ENCODE assay signal across 23 cellular contexts in genomic region chr3:10534066-10534465, GRCh38. TPM values are rescaled to one million over a fixed set of nuclear protein-coding genes. Genes with fewer than 3 reads are reported as not detected.
DNase-seq lines count a peak whose midpoint lies in the region; ATAC-seq, FAIRE-seq and TF ChIP-seq lines count a peak whose summit lies in the region.
"Had no signal": no experiment of that assay in that cellular context is flagged by ENCODE, and none has a peak within 500 bp of the region (broad histone marks: within the 10 kb centered on the region; RNA-seq: fewer than 3 reads in every experiment).

No MANE protein-coding gene starts in this region.

- no peaks in the 10 kb centered on the region for H3K36me3 ChIP-seq in vagina
- H3K36me3 ChIP-seq: Peyer's patch had no signal

- H3K27me3 ChIP-seq in vagina: no peaks in the 10 kb centered on the region
- H3K27me3 ChIP-seq: Peyer's patch had no signal

- no peak for TF ChIP-seq POLR2A in vagina (IDR thresholded peaks at IDR 0.05)

- H3K4me3 ChIP-seq in vagina: no peak overlapping the region
- H3K4me3 ChIP-seq: GM23338, Peyer's patch had no signal

- no peaks in the 10 kb centered on the region for H3K9me3 ChIP-seq in vagina
- H3K9me3 ChIP-seq: Peyer's patch had no signal

- no peaks in the 10 kb centered on the region for H3K9me3 Mint-ChIP-seq in stimulated activated naive CD8-positive, alpha-beta T cell treated with anti-CD3 and anti-CD28 coated beads, Interleukin-15, amount 100 ng/mL, for 72 hours
- peaks cover 2% of the 10 kb centered on the region for H3K9me3 Mint-ChIP-seq in glutamatergic neuron (ENCODE audit: unreplicated experiment)

- H3K4me3 Mint-ChIP-seq in stimulated activated naive CD8-positive, alpha-beta T cell treated with anti-CD3 and anti-CD28 coated beads, Interleukin-15, amount 100 ng/mL, for 72 hours: no peak overlapping the region
- no peak overlapping the region for H3K4me3 Mint-ChIP-seq in glutamatergic neuron (ENCODE audit: unreplicated experiment)
- H3K4me3 Mint-ChIP-seq: GM23338 had no signal

- no peak for DNase-seq in stimulated activated naive CD8-positive, alpha-beta T cell treated with anti-CD3 and anti-CD28 coated beads, Interleukin-15, amount 100 ng/mL, for 72 hours
- DNase-seq in stimulated activated naive CD8-positive, alpha-beta T cell treated with anti-CD3 and anti-CD28 coated beads, Interleukin-15, Interleukin-2, amounts not matched to agents 100 U/mL and 50 U/mL, for 24 hours: no peak
- DNase-seq in left lobe of liver (ENCODE audit: low spot score) (peak; percentile 21), vagina (ENCODE audit: extremely low spot score in 2 of 2) (peak; percentile 34 to 79), glutamatergic neuron (no peak), D721Med (ENCODE audit: insufficient read length, low spot score) (no peak), NCI-H2196 (lab: John Stamatoyannopoulos, UW; ENCODE audit: unreplicated experiment) (no peak)
- peak; percentile 8 for DNase-seq in stimulated activated CD8-positive, alpha-beta memory T cell treated with anti-CD3 and anti-CD28 coated beads, Interleukin-4, amount 100 ng/mL, for 48 hours
- DNase-seq: ACHN; C1 segment of cervical spinal cord; DMS79; HCEC 1CT; NCI-H1092 treated with DMSO at 0.1 percent for 48 hours; NCI-H146; NCI-H2081; NCI-H2171 treated with DMSO at 0.1 percent for 48 hours; NCI-H446 treated with DMSO at 0.1 percent for 48 hours; NCI-H69; NK-92 treated with Interleukin-12 subunit alpha and Interleukin-12 subunit beta, amount 100 ng/mL, for 24 hours had no signal

- intact Hi-C loops in vagina (cut with DNase I): no loop called here

- TF ChIP-seq CTCF in vagina (IDR thresholded peaks at IDR 0.05): no peak
- TF ChIP-seq CTCF in glutamatergic neuron (IDR thresholded peaks at IDR 0.05; ENCODE audit: partially characterized antibody, unreplicated experiment): no peak
- TF ChIP-seq CTCF in D721Med (IDR thresholded peaks at IDR 0.05; ENCODE audit: insufficient read depth, missing control alignments): no peak

- FAIRE-seq in D721Med (lab: Jason Lieb, UNC): no peak
- FAIRE-seq: GM12892, GM18507 had no signal

- H3K27me3 Mint-ChIP-seq in stimulated activated naive CD8-positive, alpha-beta T cell treated with anti-CD3 and anti-CD28 coated beads, Interleukin-15, amount 100 ng/mL, for 72 hours: peaks cover 18% of the 10 kb centered on the region
- H3K27me3 Mint-ChIP-seq in glutamatergic neuron (ENCODE audit: unreplicated experiment): peaks cover 2% of the 10 kb centered on the region

- peak; percentile 12 for ATAC-seq in stimulated activated naive CD8-positive, alpha-beta T cell treated with anti-CD3 and anti-CD28 coated beads, Interleukin-15, amount 100 ng/mL, for 72 hours
- no peak for ATAC-seq in stimulated activated naive CD8-positive, alpha-beta T cell treated with anti-CD3 and anti-CD28 coated beads, Interleukin-15, Interleukin-2, amounts not matched to agents 100 U/mL and 50 U/mL, for 24 hours
- ATAC-seq in left lobe of liver: no peak
- ATAC-seq: GM23338 had no signal

- no peaks in the 10 kb centered on the region for H3K4me1 ChIP-seq in vagina
- H3K4me1 ChIP-seq: Peyer's patch had no signal

- H3K4me1 Mint-ChIP-seq in stimulated activated naive CD8-positive, alpha-beta T cell treated with anti-CD3 and anti-CD28 coated beads, Interleukin-15, amount 100 ng/mL, for 72 hours: no peaks in the 10 kb centered on the region
- H3K4me1 Mint-ChIP-seq in glutamatergic neuron (ENCODE audit: low read depth, unreplicated experiment): peaks cover 2% of the 10 kb centered on the region
- H3K4me1 Mint-ChIP-seq: GM23338 had no signal

- no peak overlapping the region for H3K27ac Mint-ChIP-seq in stimulated activated naive CD8-positive, alpha-beta T cell treated with anti-CD3 and anti-CD28 coated beads, Interleukin-15, amount 100 ng/mL, for 72 hours
- H3K27ac Mint-ChIP-seq in glutamatergic neuron (ENCODE audit: unreplicated experiment): no peak overlapping the region
- H3K27ac Mint-ChIP-seq: GM23338 had no signal

- peaks cover 6% of the 10 kb centered on the region for H3K36me3 Mint-ChIP-seq in glutamatergic neuron (ENCODE audit: unreplicated experiment)

- H3K27ac ChIP-seq in vagina: no peak overlapping the region
- H3K27ac ChIP-seq: Peyer's patch had no signal

RNA-seq across cellular contexts. Expression of gene ATP2B2, which starts 28.7 kb away (rescaled TPM):
- 37.9 TPM for total RNA-seq in left lobe of liver
- 0.25 TPM for total RNA-seq in vagina
- total RNA-seq in glutamatergic neuron (ENCODE audit: unreplicated experiment): 31.2 TPM
- total RNA-seq: Peyer's patch had no signal

Comparison
In these comparisons a context has a peak if more than half of its experiments do, and no peak if none do; other contexts are left out.
1. DNase-seq: peak in left lobe of liver (single experiment), stimulated activated CD8-positive, alpha-beta memory T cell treated with anti-CD3 and anti-CD28 coated beads, Interleukin-4, amount 100 ng/mL, for 48 hours (single experiment) and vagina (2 of 2); none in stimulated activated naive CD8-positive, alpha-beta T cell treated with anti-CD3 and anti-CD28 coated beads, Interleukin-15, amount 100 ng/mL, for 72 hours (0 of 2), stimulated activated naive CD8-positive, alpha-beta T cell treated with anti-CD3 and anti-CD28 coated beads, Interleukin-15, Interleukin-2, amounts not matched to agents 100 U/mL and 50 U/mL, for 24 hours (single experiment), glutamatergic neuron (single experiment), D721Med (single experiment) and NCI-H2196 (single experiment).
2. RNA of gene ATP2B2, which starts 28.7 kb away (total RNA-seq): 37.9 TPM in left lobe of liver (single experiment) and 31.2 TPM in glutamatergic neuron (single experiment); 0.25 TPM in vagina (single experiment); every median in the first group is over 10 times any median in the second.